In the genomic region with DNA sequence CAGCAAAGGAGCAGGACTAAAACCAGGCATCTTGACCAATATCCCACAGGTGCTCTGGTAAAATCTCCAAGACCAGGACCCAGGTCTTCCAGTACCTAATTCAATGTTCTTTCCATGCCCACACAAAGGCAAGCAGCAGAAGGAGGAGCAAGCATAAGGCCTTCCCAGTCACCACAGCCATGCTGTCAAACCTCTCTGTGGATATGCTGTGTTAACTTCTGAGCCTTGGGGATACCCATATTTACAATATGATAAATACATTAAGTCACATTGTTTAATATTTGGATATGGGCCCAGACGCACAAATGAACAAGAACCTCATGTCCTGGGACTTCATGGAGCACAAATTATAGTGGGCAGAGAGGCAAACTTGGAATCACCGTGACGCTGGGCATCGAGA, we compare ENCODE assay signal across 27 cellular contexts. TPM values are rescaled to one million over a fixed set of nuclear protein-coding genes. Genes with fewer than 3 reads are reported as not detected.
DNase-seq lines count a peak whose midpoint lies in the region; ATAC-seq and TF ChIP-seq lines count a peak whose summit lies in the region.
"Had no signal": no experiment of that assay in that cellular context is flagged by ENCODE, and none has a peak within 500 bp of the region (broad histone marks: within the 10 kb centered on the region; RNA-seq: fewer than 3 reads in every experiment).

No MANE protein-coding gene starts in this region.

- DNase-seq in body of pancreas (no peak), fibroblast of gingiva (ENCODE audit: low read depth) (peak; percentile 57), lung (ENCODE audit: low spot score) (no peak), ecto neural progenitor cell (ENCODE audit: low spot score) (no peak), Right ventricle myocardium superior (no peak)
- DNase-seq: Caco-2; CD8-positive, alpha-beta T cell; DMS79; EL; GDM1; H9; HFFc6; KG1; NCI-H1092; NCI-H1417 treated with DMSO at 0.1 percent for 48 hours; NCI-H1694 treated with DMSO at 0.1 percent for 48 hours; NCI-H2081; NCI-H2227 treated with DMSO at 0.1 percent for 48 hours; NCI-H526 treated with DMSO at 0.1 percent for 48 hours; OCI-M1; SJCRH30 had no signal

- WGBS in body of pancreas, 2 donors, result 71 to 86% methylated on average over 4 of the region's 4 CpGs
- WGBS in lung, 2 donors, result 81 to 96% methylated on average over 4 of the region's 4 CpGs

- TF ChIP-seq POLR2A in body of pancreas (IDR thresholded peaks at IDR 0.05), result peak in 1 of 3 donors; percentile 21

- H3K9me3 ChIP-seq in body of pancreas (no peaks in the 10 kb centered on the region), lung (ENCODE audit: control insufficient read depth in 2 of 2, insufficient read depth in 1 of 2, low read length in 1 of 2) (no peaks in the 10 kb centered on the region), stomach smooth muscle (ENCODE audit: control insufficient read depth in 2 of 2, low read length in 2 of 2) (no peaks in the 10 kb centered on the region)
- H3K9me3 ChIP-seq: Caco-2 had no signal

- H3K36me3 ChIP-seq in body of pancreas (replicated peaks in 1 of 2; ENCODE audit: insufficient read depth in 1 of 2, low read depth in 2 of 2), result peaks cover 0 to 18% of the 10 kb centered on the region in 2 donors
- H3K36me3 ChIP-seq in lung (ENCODE audit: control insufficient read depth in 2 of 2, insufficient read depth in 2 of 2, low read length in 2 of 2), result peaks cover 18% of the 10 kb centered on the region in 2 donors
- peaks cover 8 to 21% of the 10 kb centered on the region in 2 donors for H3K36me3 ChIP-seq in stomach smooth muscle (ENCODE audit: control insufficient read depth in 2 of 2, insufficient read depth in 2 of 2, low read length in 2 of 2)

- H3K27me3 ChIP-seq in body of pancreas, result no peaks in the 10 kb centered on the region
- no peaks in the 10 kb centered on the region for H3K27me3 ChIP-seq in lung (ENCODE audit: control insufficient read depth, insufficient read depth)
- no peaks in the 10 kb centered on the region for H3K27me3 ChIP-seq in stomach smooth muscle (ENCODE audit: control insufficient read depth in 1 of 2, insufficient read depth in 2 of 2, low read length in 2 of 2)
- H3K27me3 ChIP-seq: SJCRH30 had no signal

- no peak for TF ChIP-seq CTCF in body of pancreas (IDR thresholded peaks at IDR 0.05)
- no peak for TF ChIP-seq CTCF in lung (IDR thresholded peaks at IDR 0.05; ENCODE audit: control extremely low read depth, extremely low read depth)

- peak; percentile 27 for ATAC-seq in body of pancreas
- ATAC-seq in lung (ENCODE audit: insufficient read depth, low FRiP score), result peak; percentile 59
- no peak for ATAC-seq in HG03520 (IDR thresholded peaks at IDR 0.05; ENCODE audit: unreplicated experiment)
- ATAC-seq in Right ventricle myocardium superior (ENCODE audit: poor library complexity), result no peak
- ATAC-seq: CD8-positive, alpha-beta T cell; GM12878; GM23338; SK-N-SH treated with all-trans-retinoic acid at 6 μM for 48 hours had no signal

- no peak overlapping the region for H3K27ac ChIP-seq in body of pancreas
- H3K27ac ChIP-seq in lung (ENCODE audit: low read depth in 1 of 2, low read length in 1 of 2), result no peak overlapping the region
- peak overlapping the region; percentile 31 for H3K27ac ChIP-seq in stomach smooth muscle (ENCODE audit: low read length)
- H3K27ac ChIP-seq: C4-2B, SJCRH30 had no signal

- peaks cover 13% of the 10 kb centered on the region for H3K4me1 ChIP-seq in body of pancreas
- H3K4me1 ChIP-seq in lung (ENCODE audit: control insufficient read depth in 2 of 2, insufficient read depth in 2 of 2, low read length in 2 of 2), result peaks cover 2 to 5% of the 10 kb centered on the region in 2 donors
- peaks cover 3% of the 10 kb centered on the region for H3K4me1 ChIP-seq in stomach smooth muscle (ENCODE audit: control insufficient read depth, insufficient read depth, low read length)
- H3K4me1 ChIP-seq: Caco-2, SJCRH30 had no signal

- intact Hi-C loops in body of pancreas (cut with DNase I), result no loop called here
- intact Hi-C loops in Right ventricle myocardium superior (cut with DNase I), result no loop called here

- no peak overlapping the region for H3K9ac ChIP-seq in stomach smooth muscle (ENCODE audit: low read length in 2 of 2)

- no peak overlapping the region for H3K4me3 ChIP-seq in body of pancreas
- H3K4me3 ChIP-seq in lung, result no peak overlapping the region
- no peak overlapping the region for H3K4me3 ChIP-seq in stomach smooth muscle (ENCODE audit: low read length in 2 of 2)
- H3K4me3 ChIP-seq: GM12878, GM23338, SJCRH30 had no signal

RNA-seq across cellular contexts. Expression of a gene that starts 16.2 kb away (rescaled TPM):
- total RNA-seq in body of pancreas, result 100 to 1,000 TPM in 1 of 2 donors, 10 to 100 TPM in 1; 70.5 to 171 TPM
- total RNA-seq in lung, result 100 to 1,000 TPM; 797 to 807 TPM
- polyA plus RNA-seq in lung, result 1,000 to 10,000 TPM in 1 of 2 donors, 100 to 1,000 TPM in 1; 219 to 3,918 TPM
- total RNA-seq in Right ventricle myocardium superior, result 1,058 TPM

RNA-seq across cellular contexts. Expression of a gene that starts 50.5 kb away (rescaled TPM):
- total RNA-seq in body of pancreas, result 10 to 100 TPM; 56.8 to 58.7 TPM
- 100 to 1,000 TPM in 1 of 2 donors, 10 to 100 TPM in 1; 85.0 to 140 TPM for total RNA-seq in lung
- 100 to 1,000 TPM in 1 of 2 donors, 10 to 100 TPM in 1; 70.8 to 145 TPM for polyA plus RNA-seq in lung
- total RNA-seq in Right ventricle myocardium superior, result 40.1 TPM

Comparison
In these comparisons a context has a peak if more than half of its experiments do, and no peak if none do; other contexts are left out.
1. ATAC-seq: peak in body of pancreas (single experiment) and lung (single experiment); none in HG03520 (single experiment) and Right ventricle myocardium superior (single experiment).